Comparison of ENCODE assay signal across 8 cellular contexts in the genomic region with DNA sequence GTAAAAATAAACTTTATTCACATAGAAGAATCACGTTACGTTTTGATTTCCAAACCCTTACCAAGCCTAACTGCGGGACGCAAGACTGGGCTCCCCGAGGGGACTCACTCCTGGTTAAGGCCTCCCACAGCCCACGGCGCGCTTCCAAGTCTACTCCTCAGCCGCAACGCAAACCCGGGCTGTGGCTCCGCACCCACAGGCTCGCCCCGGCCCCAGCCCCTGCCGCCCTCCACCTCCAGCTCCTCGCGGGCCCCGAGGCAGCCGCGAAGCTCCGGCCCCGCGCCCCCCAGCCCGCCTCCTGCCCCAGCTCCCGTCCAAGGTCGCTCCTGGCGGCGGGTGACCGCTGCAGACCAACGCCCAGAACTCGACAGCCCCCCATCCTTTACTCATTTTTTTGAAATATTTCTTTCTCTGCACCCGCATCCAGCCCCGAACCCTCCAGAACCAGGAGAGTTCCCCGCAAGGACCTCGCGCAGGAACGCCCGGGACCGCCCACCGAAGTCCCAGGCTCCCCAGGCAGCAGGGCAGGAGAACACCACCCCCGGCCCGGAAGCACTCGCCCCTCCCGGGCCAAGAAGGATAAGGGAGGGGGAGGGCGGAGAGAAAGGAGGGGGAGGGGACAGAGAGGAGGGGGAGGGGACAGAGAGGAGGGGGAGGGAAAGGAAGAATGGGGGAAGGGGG. TPM values are rescaled to one million over a fixed set of nuclear protein-coding genes. Genes with fewer than 3 reads are reported as not detected.
DNase-seq lines count a peak whose midpoint lies in the region; ATAC-seq and TF ChIP-seq lines count a peak whose summit lies in the region.

No MANE protein-coding gene starts in this region.

- H3K27me3 Mint-ChIP-seq in CD4-positive, alpha-beta T cell, result no peaks in the 10 kb centered on the region

- peak overlapping the region; percentile 82 for H3K27ac Mint-ChIP-seq in CD4-positive, alpha-beta T cell

- peaks cover 38% of the 10 kb centered on the region for H3K4me1 ChIP-seq in mucosa of descending colon (ENCODE audit: low read depth)

- H3K36me3 ChIP-seq in mucosa of descending colon (ENCODE audit: low read depth), result no peaks in the 10 kb centered on the region

- H3K4me3 ChIP-seq in epithelial cell of proximal tubule (ENCODE audit: low read depth, low read length) (peak overlapping the region; percentile 91), mucosa of descending colon (peak overlapping the region; percentile 85)

- H3K27ac ChIP-seq in CD4-positive, alpha-beta T cell (ENCODE audit: low read depth, low read length), result peak overlapping the region; percentile 94

- DNase-seq in CD4-positive, alpha-beta T cell, result peak in 9 of 10 experiments; percentile 36 to 63 (median 50)
- DNase-seq in NOMO-1 treated with DMSO at 0.1 percent for 48 hours (lab: John Stamatoyannopoulos, UW; ENCODE audit: unreplicated experiment) (peak; percentile 67), activated T-cell treated with anti-CD3 and anti-CD28 coated beads for 24 hours (ENCODE audit: low read depth) (peak; percentile 62), epithelial cell of proximal tubule (ENCODE audit: low read depth) (no peak), mucosa of descending colon (peak; percentile 86 to 93 (median 88))
- peak; percentile 59 for DNase-seq in stimulated activated CD8-positive, alpha-beta memory T cell treated with anti-CD3 and anti-CD28 coated beads, Interleukin-4, amount 100 ng/mL, for 24 hours (ENCODE audit: low read depth)

- no peak for ATAC-seq in CD4-positive, alpha-beta T cell (ENCODE audit: poor library complexity)
- ATAC-seq in HG02610 (IDR thresholded peaks at IDR 0.05; ENCODE audit: unreplicated experiment) (peak; percentile 24), mucosa of descending colon (peak; percentile 73), GM21529 (IDR thresholded peaks at IDR 0.05; ENCODE audit: unreplicated experiment) (no peak)

- no peaks in the 10 kb centered on the region for H3K27me3 ChIP-seq in CD4-positive, alpha-beta T cell (ENCODE audit: control insufficient read depth, insufficient read depth, low read length)

- H3K4me1 Mint-ChIP-seq in CD4-positive, alpha-beta T cell (ENCODE audit: low read depth), result peaks cover 58% of the 10 kb centered on the region

- CTCF ChIA-PET in CD4-positive, alpha-beta T cell (lab: Charles Lee), result interaction anchor here (1.3 to 2.0 kb wide), 3 partner anchors 8 to 49 kb away, joined by 3 to 7 read pairs (median 3); no protein-coding TSS in a partner anchor

- H3K36me3 Mint-ChIP-seq in CD4-positive, alpha-beta T cell (ENCODE audit: low read depth), result peaks cover 21% of the 10 kb centered on the region

- POLR2A ChIA-PET in CD4-positive, alpha-beta T cell (lab: Charles Lee), result interaction anchor here (0.6 to 3.8 kb wide), 10 partner anchors 9 to 1065 kb away, joined by 3 to 81 read pairs (median 16); a partner anchor contains a TSS

- intact Hi-C loops in CD4-positive, alpha-beta T cell (cut with DNase I, micrococcal nuclease), result loop anchor here (2.0 to 10.0 kb wide), 5 partner anchors 85 to 283 kb away; a partner anchor contains a TSS
- intact Hi-C loops in mucosa of descending colon (cut with DNase I, micrococcal nuclease), result no loop called here

- no peak for TF ChIP-seq CTCF in CD4-positive, alpha-beta T cell (IDR thresholded peaks at IDR 0.05)
- TF ChIP-seq CTCF in epithelial cell of proximal tubule (conservative IDR thresholded peaks at IDR 0.05; ENCODE audit: low read depth, low read length) (no peak), mucosa of descending colon (IDR thresholded peaks at IDR 0.05) (no peak)

- no peaks in the 10 kb centered on the region for H3K9me3 ChIP-seq in CD4-positive, alpha-beta T cell (ENCODE audit: control insufficient read depth, low read length)
- H3K9me3 ChIP-seq in mucosa of descending colon, result no peaks in the 10 kb centered on the region

- no peaks in the 10 kb centered on the region for H3K9me3 Mint-ChIP-seq in CD4-positive, alpha-beta T cell

- peak overlapping the region; percentile 97 for H3K4me3 Mint-ChIP-seq in CD4-positive, alpha-beta T cell

RNA-seq across cellular contexts. Expression of a gene that starts 0.9 kb away (rescaled TPM):
- total RNA-seq in CD4-positive, alpha-beta T cell, result 100 to 1,000 TPM; 194 to 217 TPM
- 158 and 170 TPM in 2 replicates for total RNA-seq in epithelial cell of proximal tubule
- 100 to 1,000 TPM; 162 to 168 (median 168) TPM for total RNA-seq in mucosa of descending colon

Comparison
In these comparisons a context has a peak if more than half of its experiments do, and no peak if none do; other contexts are left out.
1. ATAC-seq: peak in HG02610 (single experiment) and mucosa of descending colon (single experiment); none in CD4-positive, alpha-beta T cell (single experiment) and GM21529 (single experiment).
2. intact Hi-C loops: an anchor here in CD4-positive, alpha-beta T cell (2.0 to 10.0 kb wide); none called in mucosa of descending colon.